Comparison of ENCODE assay signal across 8 cellular contexts in the genomic region with DNA sequence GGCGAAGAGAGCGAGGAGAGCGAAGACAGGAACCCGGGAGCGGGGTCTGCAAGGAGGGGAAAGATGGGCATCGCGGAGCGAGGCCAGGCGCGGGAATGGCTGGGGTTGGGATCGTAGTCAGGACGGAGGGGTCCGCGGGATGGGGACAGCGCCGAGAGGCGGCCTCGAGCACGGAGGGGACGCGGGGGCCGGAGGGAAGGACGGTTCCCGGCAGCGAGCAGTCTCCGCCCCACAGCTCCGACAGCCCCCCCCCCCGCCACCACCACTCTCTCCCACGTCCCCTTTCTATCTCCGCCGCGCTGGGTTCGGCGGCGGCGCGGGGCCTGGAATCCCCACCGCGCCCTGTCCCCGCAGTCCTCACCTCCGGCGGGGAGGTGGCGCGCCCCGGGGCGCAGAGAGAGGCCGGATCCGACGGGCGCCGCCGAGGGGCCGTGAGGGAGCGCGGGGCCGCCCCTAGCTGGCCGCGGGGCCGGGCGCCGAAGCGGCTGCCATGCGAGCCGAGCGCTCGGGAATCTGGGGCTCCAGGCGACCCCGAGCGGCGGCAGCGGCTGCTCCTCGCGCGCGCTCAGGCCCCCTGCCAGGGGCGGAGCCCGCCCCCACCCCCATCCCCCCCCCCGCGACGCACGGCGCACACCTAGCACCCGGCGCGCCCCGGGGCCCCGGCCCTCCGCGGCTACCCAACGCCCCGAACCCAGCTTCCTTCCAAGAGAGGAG. TPM values are rescaled to one million over a fixed set of nuclear protein-coding genes. Genes with fewer than 3 reads are reported as not detected.
DNase-seq lines count a peak whose midpoint lies in the region; ATAC-seq and TF ChIP-seq lines count a peak whose summit lies in the region.

A gene with protein sequence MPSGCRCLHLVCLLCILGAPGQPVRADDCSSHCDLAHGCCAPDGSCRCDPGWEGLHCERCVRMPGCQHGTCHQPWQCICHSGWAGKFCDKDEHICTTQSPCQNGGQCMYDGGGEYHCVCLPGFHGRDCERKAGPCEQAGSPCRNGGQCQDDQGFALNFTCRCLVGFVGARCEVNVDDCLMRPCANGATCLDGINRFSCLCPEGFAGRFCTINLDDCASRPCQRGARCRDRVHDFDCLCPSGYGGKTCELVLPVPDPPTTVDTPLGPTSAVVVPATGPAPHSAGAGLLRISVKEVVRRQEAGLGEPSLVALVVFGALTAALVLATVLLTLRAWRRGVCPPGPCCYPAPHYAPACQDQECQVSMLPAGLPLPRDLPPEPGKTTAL (minus strand): TSS at position 515 of the 714 bp plus-strand sequence. CDS start 723 bp downstream, outside the sequence.

- H2AFZ ChIP-seq in ACC112 (ENCODE audit: low read length, unreplicated experiment), result peak within 1 kb of the TSS; percentile 51

- no peak for TF ChIP-seq CTCF in brain microvascular endothelial cell (IDR thresholded peaks at IDR 0.05; ENCODE audit: low read depth, low read length, missing control alignments)

- H3K27me3 ChIP-seq in ACC112 (ENCODE audit: insufficient read depth, low read length) (peaks cover 10% of the 10 kb centered on the region; the same call in 1 of the 2 replicates), brain microvascular endothelial cell (replicated peaks) (no peaks in the 10 kb centered on the region)

- no peaks in the 10 kb centered on the region for H3K4me1 ChIP-seq in ACC112 (ENCODE audit: control insufficient read depth, insufficient read depth, low read length, unreplicated experiment)

- H3K27ac ChIP-seq in ACC112 (ENCODE audit: low read depth, low read length) (no peak within 1 kb of the TSS), brain microvascular endothelial cell (no peak within 1 kb of the TSS)

- no peak for ATAC-seq in GM21390 (IDR thresholded peaks at IDR 0.05; ENCODE audit: unreplicated experiment)

- no peaks in the 10 kb centered on the region for H3K36me3 ChIP-seq in ACC112 (ENCODE audit: insufficient read depth, low read length)
- peaks cover 12% of the 10 kb centered on the region for H3K36me3 ChIP-seq in brain microvascular endothelial cell (replicated peaks)

- H3K4me3 ChIP-seq in ACC112 (ENCODE audit: low read depth, low read length), result peak within 1 kb of the TSS; percentile 76
- H3K4me3 ChIP-seq in brain microvascular endothelial cell (ENCODE audit: low read depth, low read length), result peak within 1 kb of the TSS; percentile 55

- peak; percentile 32 for DNase-seq in GM19240 (ENCODE audit: insufficient read length, low spot score)
- DNase-seq in SK-N-DZ (ENCODE audit: low spot score), result peak; percentile 59
- DNase-seq in brain microvascular endothelial cell, result no peak
- peak; percentile 76 for DNase-seq in iPS-NIHi11 (ENCODE audit: low spot score)
- peak; percentile 26 for DNase-seq in stimulated activated CD4-positive, alpha-beta T cell treated with anti-CD3 and anti-CD28 coated beads, Interleukin-4, amount 100 ng/mL, for 24 hours
- no peak for DNase-seq in NCI-H2081 treated with DMSO at 0.1 percent for 48 hours (lab: John Stamatoyannopoulos, UW)

- no peaks in the 10 kb centered on the region for H3K79me2 ChIP-seq in ACC112 (ENCODE audit: control insufficient read depth, insufficient read depth, low read length, unreplicated experiment)

- in situ Hi-C loops in brain microvascular endothelial cell (cut with HindIII; ENCODE audit: low pct_ligation_motif_present, low sequenced_read_pairs), result no loop called here

RNA-seq across cellular contexts. Expression of the gene that starts here (rescaled TPM):
- 8.5 and 14.3 TPM in 2 replicates for polyA plus RNA-seq in SK-N-DZ (2014; cell fraction: cytosol; rRNA removed)
- polyA plus RNA-seq in SK-N-DZ (2014; cell fraction: nucleus; rRNA removed), result 5.8 and 8.6 TPM in 2 replicates

Comparison
In these comparisons a context has a peak if more than half of its experiments do, and no peak if none do; other contexts are left out.
1. DNase-seq: peak in GM19240 (single experiment), SK-N-DZ (single experiment), iPS-NIHi11 (single experiment) and stimulated activated CD4-positive, alpha-beta T cell treated with anti-CD3 and anti-CD28 coated beads, Interleukin-4, amount 100 ng/mL, for 24 hours (single experiment); none in brain microvascular endothelial cell (single experiment) and NCI-H2081 treated with DMSO at 0.1 percent for 48 hours (single experiment).